Comparison of ENCODE assay signal across 17 cellular contexts in genomic region chr15:69661446-69661845, GRCh38.
DNase-seq lines count a peak whose midpoint lies in the region; FAIRE-seq and TF ChIP-seq lines count a peak whose summit lies in the region.
"Had no signal": no experiment of that assay in that cellular context is flagged by ENCODE, and none has a peak within 500 bp of the region (broad histone marks: within the 10 kb centered on the region; RNA-seq: fewer than 3 reads in every experiment).

No MANE protein-coding gene starts in this region.

- TF ChIP-seq POLR2A in GM12892 (IDR thresholded peaks at IDR 0.05; ENCODE audit: low read depth, low read length) = no peak

- no peak overlapping the region for H3K4me3 ChIP-seq in PC-9
- H3K4me3 ChIP-seq: HAP-1 had no signal

- no peaks in the 10 kb centered on the region for H3K9me2 ChIP-seq in PC-9 (ENCODE audit: insufficient read depth)

- H4K20me1 ChIP-seq in PC-9 (ENCODE audit: insufficient read depth) = no peaks in the 10 kb centered on the region

- no peaks in the 10 kb centered on the region for H3K36me3 ChIP-seq in PC-9 (ENCODE audit: low read depth)
- H3K36me3 ChIP-seq: BE2C, HAP-1 had no signal

- no peak overlapping the region for H3K27ac ChIP-seq in PC-9
- H3K27ac ChIP-seq: HL-60 had no signal

- H2AFZ ChIP-seq in PC-9 = no peak overlapping the region

- H3K9me3 ChIP-seq in PC-9 (ENCODE audit: insufficient read depth, low read depth) = no peaks in the 10 kb centered on the region
- H3K9me3 ChIP-seq: BE2C, HAP-1 had no signal

- peaks cover 26% of the 10 kb centered on the region for H3F3A ChIP-seq in PC-9 (ENCODE audit: insufficient read depth, low read depth)

- CTCF ChIA-PET in PC-9 (lab: Charles Lee) = no interaction called here

- POLR2A ChIA-PET in PC-9 (lab: Charles Lee; ENCODE audit: unreplicated experiment) = no interaction called here

- no peaks in the 10 kb centered on the region for H3K27me3 ChIP-seq in PC-9 (ENCODE audit: insufficient read depth, low read depth)

- peak; percentile 3 for DNase-seq in AG20443 (ENCODE audit: low spot score)
- no peak for DNase-seq in GM12892 (ENCODE audit: insufficient read length)
- DNase-seq in PC-9 = no peak
- DNase-seq in islet precursor cell = peak; percentile 7
- no peak for DNase-seq in DMS 273 treated with DMSO at 0.1 percent for 48 hours (lab: John Stamatoyannopoulos, UW)
- DNase-seq in NCI-H1092 treated with DMSO at 0.1 percent for 48 hours (lab: John Stamatoyannopoulos, UW) = no peak
- DNase-seq in NCI-H1436 (lab: John Stamatoyannopoulos, UW) = no peak
- DNase-seq in H4 (ENCODE audit: low spot score) = no peak
- DNase-seq: BE2C; C1 segment of cervical spinal cord; CD4-positive, CD25-positive, alpha-beta regulatory T cell; COR-L47; GOT3; Karpas-422 had no signal

- peak; percentile 63 for FAIRE-seq in GM12892 (lab: Jason Lieb, UNC)
- FAIRE-seq: G401.6 had no signal

- BruUV-seq in PC-9 (replicated peaks; lab: Mats Ljungman, UMichigan) = no TSS peak

- peaks cover 52% of the 10 kb centered on the region for H3K4me1 ChIP-seq in PC-9 (replicated peaks; ENCODE audit: insufficient read depth)
- H3K4me1 ChIP-seq: BE2C, HAP-1 had no signal

- no peak for TF ChIP-seq CTCF in PC-9 (conservative IDR thresholded peaks at IDR 0.05)

- H3K4me2 ChIP-seq in PC-9 = peak overlapping the region; percentile 59; the same call in 1 of the 2 replicates

- H3K79me2 ChIP-seq in PC-9 (ENCODE audit: low read depth) = no peaks in the 10 kb centered on the region

- intact Hi-C loops in PC-9 (cut with micrococcal nuclease; ENCODE audit: unreplicated experiment) = no loop called here

Comparison
In these comparisons a context has a peak if more than half of its experiments do, and no peak if none do; other contexts are left out.
1. DNase-seq: peak in AG20443 (single experiment) and islet precursor cell (single experiment); none in GM12892 (single experiment), PC-9 (0 of 2), DMS 273 treated with DMSO at 0.1 percent for 48 hours (single experiment), NCI-H1092 treated with DMSO at 0.1 percent for 48 hours (single experiment), NCI-H1436 (single experiment) and H4 (single experiment).